Comparison of ENCODE assay signal across 2 cellular contexts in the genomic region with DNA sequence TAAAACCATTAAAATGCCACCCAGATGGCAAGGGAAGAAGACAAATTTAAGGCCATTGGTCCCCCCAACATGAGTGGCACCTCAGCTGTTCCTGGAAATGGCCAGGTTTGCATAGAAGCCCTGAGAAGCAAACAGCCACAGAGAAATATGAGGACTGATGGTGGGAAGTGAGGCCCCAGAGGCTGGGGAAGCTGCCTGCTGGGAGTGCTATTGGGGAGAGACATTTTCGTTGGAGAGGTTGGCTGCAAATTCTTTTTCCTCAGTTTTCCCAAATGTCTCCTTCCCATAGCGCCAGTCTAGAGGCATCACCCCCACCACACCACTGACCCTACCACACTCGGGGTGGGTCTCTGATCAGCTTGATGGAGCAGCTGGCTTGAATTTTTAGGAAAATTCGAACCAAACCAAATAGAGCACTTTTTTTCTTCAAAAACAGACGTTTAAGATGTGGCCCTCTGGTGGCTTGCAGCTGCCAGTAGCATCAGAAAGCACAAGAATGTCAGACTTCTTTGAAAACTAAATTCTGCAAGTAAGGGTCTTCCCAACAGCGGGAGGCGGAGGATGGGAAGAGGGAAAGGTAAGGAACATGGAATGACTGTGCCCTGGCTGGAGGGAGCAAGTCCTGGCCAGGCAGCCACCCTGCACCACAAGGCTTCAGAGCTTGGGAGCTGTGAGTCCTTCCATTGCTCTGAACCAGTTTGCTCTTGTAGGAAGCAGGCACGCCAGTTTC.
TF ChIP-seq lines count a peak whose summit lies in the region.

No MANE protein-coding gene starts in this region.

TF ChIP-seq in SK-N-SH, 30 proteins besides CTCF, POLR2A, EP300 and RAD21:
- TF ChIP-seq POLR2AphosphoS5 (IDR thresholded peaks at IDR 0.05; ENCODE audit: low read depth, low read length) (no peak), SMC3 (IDR thresholded peaks at IDR 0.05; ENCODE audit: low read depth, low read length) (peak; percentile 32; the same call in 1 of the 2 replicates)

TF ChIP-seq in SK-N-SH treated with all-trans-retinoic acid at 6 μM for 48 hours, 23 proteins besides CTCF, POLR2A, EP300 and RAD21:
- TF ChIP-seq PPARA (CRISPR knock-in tag; IDR thresholded peaks at IDR 0.05; ENCODE audit: borderline replicate concordance): no peak
- TF ChIP-seq ZFP3 (CRISPR knock-in tag; IDR thresholded peaks at IDR 0.05): no peak
- no peak for TF ChIP-seq ESRRG (CRISPR knock-in tag; IDR thresholded peaks at IDR 0.05)
- TF ChIP-seq, protein P1, sequence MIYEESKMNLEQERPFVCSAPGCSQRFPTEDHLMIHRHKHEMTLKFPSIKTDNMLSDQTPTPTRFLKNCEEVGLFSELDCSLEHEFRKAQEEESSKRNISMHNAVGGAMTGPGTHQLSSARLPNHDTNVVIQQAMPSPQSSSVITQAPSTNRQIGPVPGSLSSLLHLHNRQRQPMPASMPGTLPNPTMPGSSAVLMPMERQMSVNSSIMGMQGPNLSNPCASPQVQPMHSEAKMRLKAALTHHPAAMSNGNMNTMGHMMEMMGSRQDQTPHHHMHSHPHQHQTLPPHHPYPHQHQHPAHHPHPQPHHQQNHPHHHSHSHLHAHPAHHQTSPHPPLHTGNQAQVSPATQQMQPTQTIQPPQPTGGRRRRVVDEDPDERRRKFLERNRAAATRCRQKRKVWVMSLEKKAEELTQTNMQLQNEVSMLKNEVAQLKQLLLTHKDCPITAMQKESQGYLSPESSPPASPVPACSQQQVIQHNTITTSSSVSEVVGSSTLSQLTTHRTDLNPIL (CRISPR knock-in tag; IDR thresholded peaks at IDR 0.05; ENCODE audit: low read depth): no peak
- no peak for TF ChIP-seq SNAI2 (CRISPR knock-in tag; IDR thresholded peaks at IDR 0.05)
- TF ChIP-seq ISL1 (CRISPR knock-in tag; IDR thresholded peaks at IDR 0.05): no peak
- TF ChIP-seq TOX (CRISPR knock-in tag; IDR thresholded peaks at IDR 0.05; ENCODE audit: borderline replicate concordance): no peak
- no peak for TF ChIP-seq ZNF70 (CRISPR knock-in tag; IDR thresholded peaks at IDR 0.05)
